1 cellular context compared by ENCODE assay signal in the genomic region with DNA sequence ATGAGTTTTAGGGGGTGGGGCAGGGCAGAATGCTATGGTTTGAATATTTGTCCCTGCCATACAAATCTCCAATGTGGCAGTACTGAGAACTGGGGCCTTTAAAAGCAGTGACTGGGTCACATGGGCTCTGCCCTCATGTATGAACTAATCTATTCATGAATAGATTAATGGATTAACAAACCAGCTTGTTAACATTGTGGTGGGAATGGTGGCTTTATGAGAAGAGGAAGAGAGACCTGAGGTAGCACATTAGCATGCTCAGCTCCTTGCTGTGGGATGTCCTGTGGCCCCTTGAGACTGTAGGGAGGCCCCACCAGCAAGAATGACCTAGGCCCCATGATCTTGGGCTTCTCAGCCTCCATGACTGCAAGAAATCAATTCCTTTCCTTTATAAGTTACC.
TF ChIP-seq lines count a peak whose summit lies in the region.

No MANE protein-coding gene starts in this region.

TF ChIP-seq in GM12878, 131 proteins besides CTCF, POLR2A, EP300 and RAD21 (continued from another document):
- TF ChIP-seq MEF2B (IDR thresholded peaks at IDR 0.05; ENCODE audit: partially characterized antibody, poor library complexity, severe bottlenecking) (peak; percentile 88), LARP7 (IDR thresholded peaks at IDR 0.05) (no peak)
